ENCODE assay signal across 9 cellular contexts in the genomic region with DNA sequence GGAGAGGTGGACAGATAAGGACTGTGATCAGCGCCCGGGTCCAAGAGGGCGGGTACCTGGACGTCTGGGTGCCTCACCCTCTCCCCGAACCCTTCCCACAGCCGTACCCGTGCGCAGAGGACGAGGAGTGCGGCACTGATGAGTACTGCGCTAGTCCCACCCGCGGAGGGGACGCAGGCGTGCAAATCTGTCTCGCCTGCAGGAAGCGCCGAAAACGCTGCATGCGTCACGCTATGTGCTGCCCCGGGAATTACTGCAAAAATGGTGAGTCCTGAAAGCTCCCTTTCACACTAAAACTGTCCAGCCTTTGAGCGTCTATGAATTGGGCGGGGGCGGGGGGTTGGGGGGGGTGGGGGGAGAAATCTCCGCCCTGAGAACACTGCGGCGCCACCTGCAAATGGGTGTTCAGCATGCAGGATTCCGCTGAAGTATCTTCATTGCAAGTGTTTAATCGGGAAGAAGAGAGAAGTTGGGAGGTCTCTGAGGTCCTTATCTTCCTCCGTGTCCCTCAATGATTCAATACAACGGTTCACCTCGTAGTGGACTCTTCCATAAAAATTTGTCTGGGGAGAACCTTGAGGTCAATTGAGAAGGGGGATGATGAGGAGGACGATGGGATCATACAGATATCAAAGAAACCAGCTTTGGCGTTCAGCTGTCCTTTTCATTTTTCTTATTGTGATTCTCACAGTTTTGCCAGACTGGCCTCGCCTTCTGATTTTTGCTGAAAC. TPM values are rescaled to one million over a fixed set of nuclear protein-coding genes. Genes with fewer than 3 reads are reported as not detected.
A peak's percentile ranks its signal among the peaks of the same experiment; 100 is the strongest.
DNase-seq lines count a peak whose midpoint lies in the region; ATAC-seq and TF ChIP-seq lines count a peak whose summit lies in the region.
"Had no signal": no experiment of that assay in that cellular context is flagged by ENCODE, and none has a peak within 500 bp of the region (broad histone marks: within the 10 kb centered on the region; RNA-seq: fewer than 3 reads in every experiment).

No MANE protein-coding gene starts in this region.

- POLR2A ChIA-PET in activated naive CD8-positive, alpha-beta T cell treated with anti-CD3 and anti-CD28 coated beads, Interleukin-2, amount 10 ng/mL, durations not matched to agents 7 days and 5 days (lab: Charles Lee), result no interaction called here

- DNase-seq in activated naive CD8-positive, alpha-beta T cell treated with anti-CD3 and anti-CD28 coated beads, Interleukin-2, amount 10 ng/mL, durations not matched to agents 7 days and 5 days, result no peak
- DNase-seq in activated naive CD8-positive, alpha-beta T cell treated with anti-CD3 and anti-CD28 coated beads for 36 hours, result no peak
- DNase-seq in colonic mucosa (no peak), memory B cell (ENCODE audit: low spot score in 2 of 2) (no peak), WERI-Rb-1 (no peak), DMS79 (lab: John Stamatoyannopoulos, UW) (no peak)

- TF ChIP-seq CTCF in colonic mucosa (IDR thresholded peaks at IDR 0.05) (no peak), WERI-Rb-1 (IDR thresholded peaks at IDR 0.05; ENCODE audit: low read depth, low read length) (no peak)

- H3K9me3 Mint-ChIP-seq in activated naive CD8-positive, alpha-beta T cell treated with anti-CD3 and anti-CD28 coated beads, Interleukin-2, amount 10 ng/mL, durations not matched to agents 7 days and 5 days, result no peaks in the 10 kb centered on the region
- no peaks in the 10 kb centered on the region for H3K9me3 Mint-ChIP-seq in activated naive CD8-positive, alpha-beta T cell treated with anti-CD3 and anti-CD28 coated beads for 36 hours
- no peaks in the 10 kb centered on the region for H3K9me3 Mint-ChIP-seq in memory B cell

- H3K36me3 ChIP-seq in colonic mucosa (no peaks in the 10 kb centered on the region), urinary bladder (ENCODE audit: insufficient read depth) (no peaks in the 10 kb centered on the region), WERI-Rb-1 (no peaks in the 10 kb centered on the region)

- peak overlapping the region; percentile 45 for H3K4me3 ChIP-seq in colonic mucosa
- peak overlapping the region; percentile 51 for H3K4me3 ChIP-seq in urinary bladder (ENCODE audit: low read depth, low read length)
- H3K4me3 ChIP-seq in WERI-Rb-1 (ENCODE audit: low read depth, low read length), result no peak overlapping the region

- H3K36me3 Mint-ChIP-seq in activated naive CD8-positive, alpha-beta T cell treated with anti-CD3 and anti-CD28 coated beads, Interleukin-2, amount 10 ng/mL, durations not matched to agents 7 days and 5 days, result no peaks in the 10 kb centered on the region
- no peaks in the 10 kb centered on the region for H3K36me3 Mint-ChIP-seq in activated naive CD8-positive, alpha-beta T cell treated with anti-CD3 and anti-CD28 coated beads for 36 hours
- H3K36me3 Mint-ChIP-seq in memory B cell, result no peaks in the 10 kb centered on the region

- peaks cover 57% of the 10 kb centered on the region for H3K27me3 Mint-ChIP-seq in activated naive CD8-positive, alpha-beta T cell treated with anti-CD3 and anti-CD28 coated beads, Interleukin-2, amount 10 ng/mL, durations not matched to agents 7 days and 5 days
- peaks cover 57% of the 10 kb centered on the region for H3K27me3 Mint-ChIP-seq in activated naive CD8-positive, alpha-beta T cell treated with anti-CD3 and anti-CD28 coated beads for 36 hours
- peaks cover 8% of the 10 kb centered on the region for H3K27me3 Mint-ChIP-seq in memory B cell

- peaks cover 5% of the 10 kb centered on the region for H3K4me1 Mint-ChIP-seq in activated naive CD8-positive, alpha-beta T cell treated with anti-CD3 and anti-CD28 coated beads, Interleukin-2, amount 10 ng/mL, durations not matched to agents 7 days and 5 days
- H3K4me1 Mint-ChIP-seq in activated naive CD8-positive, alpha-beta T cell treated with anti-CD3 and anti-CD28 coated beads for 36 hours, result peaks cover 5% of the 10 kb centered on the region
- peaks cover 11% of the 10 kb centered on the region for H3K4me1 Mint-ChIP-seq in memory B cell

- ATAC-seq in activated naive CD8-positive, alpha-beta T cell treated with anti-CD3 and anti-CD28 coated beads, Interleukin-2, amount 10 ng/mL, durations not matched to agents 7 days and 5 days (ENCODE audit: low read depth), result peak; percentile 26
- ATAC-seq in memory B cell (ENCODE audit: low read depth) (peak; percentile 38), GM21367 (IDR thresholded peaks at IDR 0.05; ENCODE audit: unreplicated experiment) (no peak)

- H3K9ac ChIP-seq in colonic mucosa (ENCODE audit: low read depth in 2 of 2, low read length in 2 of 2), result no peak overlapping the region

- H3K27ac ChIP-seq in colonic mucosa (no peak overlapping the region), urinary bladder (ENCODE audit: low read depth) (no peak overlapping the region), WERI-Rb-1 (no peak overlapping the region)

- intact Hi-C loops in colonic mucosa (cut with DNase I), result no loop called here

- H3K4me1 ChIP-seq in colonic mucosa, result peaks cover 8% of the 10 kb centered on the region
- H3K4me1 ChIP-seq in urinary bladder (ENCODE audit: insufficient read depth), result no peaks in the 10 kb centered on the region

- no peak overlapping the region for H3K27ac Mint-ChIP-seq in activated naive CD8-positive, alpha-beta T cell treated with anti-CD3 and anti-CD28 coated beads, Interleukin-2, amount 10 ng/mL, durations not matched to agents 7 days and 5 days
- H3K27ac Mint-ChIP-seq in activated naive CD8-positive, alpha-beta T cell treated with anti-CD3 and anti-CD28 coated beads for 36 hours, result no peak overlapping the region
- H3K27ac Mint-ChIP-seq in memory B cell, result no peak overlapping the region

- WGBS in urinary bladder, result 13% methylated on average over 36 of the region's 36 CpGs

- H3K4me3 Mint-ChIP-seq in activated naive CD8-positive, alpha-beta T cell treated with anti-CD3 and anti-CD28 coated beads, Interleukin-2, amount 10 ng/mL, durations not matched to agents 7 days and 5 days, result peak overlapping the region; percentile 55
- no peak overlapping the region for H3K4me3 Mint-ChIP-seq in activated naive CD8-positive, alpha-beta T cell treated with anti-CD3 and anti-CD28 coated beads for 36 hours
- peak overlapping the region; percentile 84 for H3K4me3 Mint-ChIP-seq in memory B cell

- no peaks in the 10 kb centered on the region for H3K9me3 ChIP-seq in colonic mucosa
- H3K9me3 ChIP-seq in WERI-Rb-1 (ENCODE audit: severe bottlenecking), result no peaks in the 10 kb centered on the region

- H3K27me3 ChIP-seq in colonic mucosa, result peaks cover 13% of the 10 kb centered on the region
- peaks cover 29% of the 10 kb centered on the region for H3K27me3 ChIP-seq in WERI-Rb-1 (ENCODE audit: insufficient read depth, low read depth, severe bottlenecking)

RNA-seq across cellular contexts. Expression of gene DKK1, which starts 0.9 kb away (rescaled TPM):
- not detected for total RNA-seq in activated naive CD8-positive, alpha-beta T cell treated with anti-CD3 and anti-CD28 coated beads, Interleukin-2, amount 10 ng/mL, durations not matched to agents 7 days and 5 days
- total RNA-seq in activated naive CD8-positive, alpha-beta T cell treated with anti-CD3 and anti-CD28 coated beads for 36 hours, result not detected
- under 1 TPM in 1 of 2 donors, not detected in 1; 0.82 TPM for total RNA-seq in colonic mucosa
- 4.6 TPM for total RNA-seq in urinary bladder
- 75.6 TPM for polyA plus RNA-seq in urinary bladder
- total RNA-seq: T-helper 1 cell treated with Interleukin-12 subunit alpha and Interleukin-12 subunit beta and Interleukin-4 antibody, amounts not matched to agents 30 ng/mL and 1 ng/mL, for 36 hours had no signal
